ENCODE assay signal across 11 cellular contexts in genomic region chr20:50689864-50690263, GRCh38. TPM values are rescaled to one million over a fixed set of nuclear protein-coding genes. Genes with fewer than 3 reads are reported as not detected.
DNase-seq lines count a peak whose midpoint lies in the region; ATAC-seq and TF ChIP-seq lines count a peak whose summit lies in the region.
"Had no signal": no experiment of that assay in that cellular context is flagged by ENCODE, and none has a peak within 500 bp of the region (broad histone marks: within the 10 kb centered on the region; RNA-seq: fewer than 3 reads in every experiment).

No MANE protein-coding gene starts in this region.

- H3K27me3 ChIP-seq in HUES48 (ENCODE audit: control insufficient read depth, insufficient read depth, low read length), result no peaks in the 10 kb centered on the region
- peaks cover 0 to 46% (median 9%) of the 10 kb centered on the region in 7 donors for H3K27me3 ChIP-seq in heart right ventricle
- H3K27me3 ChIP-seq in spleen (replicated peaks in 1 of 7), result peaks cover 0 to 60% (median 19%) of the 10 kb centered on the region in 7 donors
- H3K27me3 ChIP-seq: cardiac muscle cell, SJSA1 had no signal

- H3K4me3 ChIP-seq in HUES48 (ENCODE audit: low read depth, low read length) (peak overlapping the region; percentile 73; the same call in 1 of the 2 replicates), heart right ventricle (peak overlapping the region in 9 of 10 donors; percentile 16 to 62 (median 55)), spleen (peak overlapping the region in 6 of 8 donors; percentile 29 to 63 (median 39))
- H3K4me3 ChIP-seq: cardiac muscle cell, SJSA1 had no signal

- TF ChIP-seq CTCF in heart right ventricle (IDR thresholded peaks at IDR 0.05) (no peak), spleen (IDR thresholded peaks at IDR 0.05 in 8 of 11, conservative IDR thresholded peaks at IDR 0.05 in 3 of 11) (no peak)

- DNase-seq in heart right ventricle, result no peak
- no peak for DNase-seq in spleen
- no peak for DNase-seq in occipital lobe (lab: John Stamatoyannopoulos, UW)
- DNase-seq in inferior parietal cortex (ENCODE audit: extremely low spot score), result no peak
- no peak for DNase-seq in NCI-H1694 (lab: John Stamatoyannopoulos, UW)

- peaks cover 25% of the 10 kb centered on the region for H3K4me1 ChIP-seq in HUES48 (ENCODE audit: control insufficient read depth, insufficient read depth, low read length)
- H3K4me1 ChIP-seq in heart right ventricle, result peaks cover 0 to 38% (median 26%) of the 10 kb centered on the region in 9 donors
- peaks cover 11 to 38% (median 26%) of the 10 kb centered on the region in 6 donors for H3K4me1 ChIP-seq in spleen
- H3K4me1 ChIP-seq: SJSA1 had no signal

- TF ChIP-seq POLR2A in spleen (IDR thresholded peaks at IDR 0.05), result no peak

- H3K9ac ChIP-seq in HUES48 (ENCODE audit: low read depth, low read length), result no peak overlapping the region

- H3K27ac ChIP-seq in HUES48 (ENCODE audit: low read depth, low read length), result no peak overlapping the region
- H3K27ac ChIP-seq in heart right ventricle, result peak overlapping the region in 8 of 10 donors; percentile 26 to 79 (median 67)
- H3K27ac ChIP-seq in spleen, result peak overlapping the region in 4 of 8 donors; percentile 64 to 72 (median 68)
- H3K27ac ChIP-seq: cardiac muscle cell, SJSA1 had no signal

- H3K9me3 ChIP-seq in HUES48 (ENCODE audit: control insufficient read depth, insufficient read depth, low read length) (no peaks in the 10 kb centered on the region), heart right ventricle (no peaks in the 10 kb centered on the region), spleen (no peaks in the 10 kb centered on the region)
- H3K9me3 ChIP-seq: SJSA1 had no signal

- no peaks in the 10 kb centered on the region for H3K36me3 ChIP-seq in HUES48 (ENCODE audit: control insufficient read depth, insufficient read depth, low read length)
- H3K36me3 ChIP-seq in heart right ventricle, result no peaks in the 10 kb centered on the region
- H3K36me3 ChIP-seq in spleen, result no peaks in the 10 kb centered on the region
- H3K36me3 ChIP-seq: cardiac muscle cell, SJSA1 had no signal

- intact Hi-C loops in heart right ventricle (cut with DNase I), result no loop called here
- intact Hi-C loops in spleen (cut with DNase I; ENCODE audit: low total_unique reads), result no loop called here

- ATAC-seq in SK-N-SH treated with all-trans-retinoic acid at 6 μM for 48 hours (no peak), heart right ventricle (peak in 4 of 8 donors; percentile 5 to 46 (median 23)), GM19467 (IDR thresholded peaks at IDR 0.05; ENCODE audit: unreplicated experiment) (no peak)

- 25 to 33% methylated on average over 8 of the region's 8 CpGs for WGBS in heart right ventricle, 2 donors
- WGBS in spleen, 5 donors, result 26 to 40% (median 32%) methylated on average over 8 of the region's 8 CpGs

TF ChIP-seq in SK-N-SH treated with all-trans-retinoic acid at 6 μM for 48 hours, 23 proteins besides CTCF, POLR2A, EP300 and RAD21:
- TF ChIP-seq RARB (CRISPR knock-in tag; IDR thresholded peaks at IDR 0.05) (no peak), TCF4 (CRISPR knock-in tag; IDR thresholded peaks at IDR 0.05; ENCODE audit: borderline replicate concordance) (peak; percentile 67; the same call in 1 of the 2 replicates)

RNA-seq across cellular contexts. Expression of gene RIPOR3, which starts 1.5 kb away (rescaled TPM):
- total RNA-seq in heart right ventricle (10 to 100 TPM in 1 of 10 donors, 1 to 10 TPM in 9; 1.6 to 21.8 (median 2.7) TPM), spleen (10 to 100 TPM in 6 of 7 donors, 1 to 10 TPM in 1; 6.0 to 22.8 (median 13.5) TPM), occipital lobe (1.7 TPM)
- polyA plus RNA-seq in heart right ventricle (10 to 100 TPM in 1 of 2 donors, 1 to 10 TPM in 1; 6.3 to 50.2 TPM), spleen (10 to 100 TPM in 1 of 3 donors, 1 to 10 TPM in 2; 6.1 to 13.4 (median 6.8) TPM)
- total RNA-seq: activated CD8-positive, alpha-beta memory T cell treated with anti-CD3 and anti-CD28 coated beads for 36 hours had no signal

RNA-seq across cellular contexts. Expression of gene PARD6B, which starts 41.5 kb away (rescaled TPM):
- total RNA-seq in heart right ventricle (1 to 10 TPM; 1.7 to 7.1 (median 3.7) TPM), spleen (1 to 10 TPM; 3.5 to 7.5 (median 5.0) TPM), occipital lobe (17.5 TPM)
- polyA plus RNA-seq in heart right ventricle (1 to 10 TPM; 1.3 to 3.1 TPM), spleen (1 to 10 TPM in 2 of 3 donors, under 1 TPM in 1; 0.97 to 1.1 (median 1.0) TPM)
